In genomic region chr2:233107906-233108305, GRCh38 we compare ENCODE assay signal across 1 cellular context.
TF ChIP-seq lines count a peak whose summit lies in the region.

No MANE protein-coding gene starts in this region.

TF ChIP-seq in HepG2, 621 proteins besides CTCF, POLR2A, EP300 and RAD21 (continued from another document):
- TF ChIP-seq SAFB2 (CRISPR knock-in tag; IDR thresholded peaks at IDR 0.05; ENCODE audit: borderline replicate concordance, low read depth), result no peak
- no peak for TF ChIP-seq SMAD3 (CRISPR knock-in tag; IDR thresholded peaks at IDR 0.05)
- TF ChIP-seq ZNF446 (CRISPR knock-in tag; IDR thresholded peaks at IDR 0.05), result 0 out of 2 replicates have a peak, but pooled peaks have one; percentile 25
- TF ChIP-seq ZBTB46 (CRISPR knock-in tag; IDR thresholded peaks at IDR 0.05; ENCODE audit: borderline replicate concordance), result no peak
- no peak for TF ChIP-seq GZF1 (CRISPR knock-in tag; IDR thresholded peaks at IDR 0.05)
- TF ChIP-seq ZNF546 (CRISPR knock-in tag; conservative IDR thresholded peaks at IDR 0.05), result no peak
- TF ChIP-seq NCOR1 (IDR thresholded peaks at IDR 0.05; ENCODE audit: borderline replicate concordance, low read length), result no peak
